15 cellular contexts compared by ENCODE assay signal in genomic region chr15:62977952-62978811, GRCh38.
DNase-seq lines count a peak whose midpoint lies in the region; ATAC-seq, FAIRE-seq and TF ChIP-seq lines count a peak whose summit lies in the region.
"Had no signal": no experiment of that assay in that cellular context is flagged by ENCODE, and none has a peak within 500 bp of the region (broad histone marks: within the 10 kb centered on the region; RNA-seq: fewer than 3 reads in every experiment).

No MANE protein-coding gene starts in this region.

- no peak overlapping the region for H3K56ac ChIP-seq in H1 (replicated peaks; ENCODE audit: insufficient read length, low read depth, low read length)

- no peaks in the 10 kb centered on the region for H3K27me3 Mint-ChIP-seq in mesothelial cell of epicardium (ENCODE audit: low read depth)
- H3K27me3 Mint-ChIP-seq in stimulated activated memory B cell treated with anti-CD40 and anti-IgM and Interleukin-4, amounts not matched to agents 10 μg/mL and 1 μg/mL and 100 μg/mL, for 72 hours = no peaks in the 10 kb centered on the region

- H4K91ac ChIP-seq in H1 (replicated peaks; ENCODE audit: insufficient read length, low read length) = no peak overlapping the region

- no peak overlapping the region for H3K4me2 ChIP-seq in H1 (ENCODE audit: insufficient read depth in 1 of 2, low read depth in 2 of 2, low read length in 2 of 2)
- H3K4me2 ChIP-seq: BLaER1 treated with 17β-estradiol and CSF1 and Interleukin-3, amounts not matched to agents 10 nM and 100 nM had no signal

- TF ChIP-seq CTCF in H1 (IDR thresholded peaks at IDR 0.05; ENCODE audit: control extremely low read depth in 1 of 3, insufficient read depth in 1 of 3, low read depth in 1 of 3, low read length in 3 of 3) (no peak), mesothelial cell of epicardium (IDR thresholded peaks at IDR 0.05; ENCODE audit: unreplicated experiment) (no peak)

- H3K79me2 ChIP-seq in H1 (ENCODE audit: control insufficient read depth in 1 of 2, insufficient read depth in 2 of 2, low read length in 2 of 2) = no peaks in the 10 kb centered on the region

- H2AFZ ChIP-seq in H1 (ENCODE audit: low read length) = 0 out of 2 replicates have a peak overlapping the region, but pooled peaks have one; percentile 52

- H4K5ac ChIP-seq in H1 (ENCODE audit: insufficient read length, low read depth, low read length) = no peak overlapping the region

- no peak overlapping the region for H3K9ac ChIP-seq in H1 (replicated peaks in 1 of 4; ENCODE audit: extremely low read depth in 1 of 4, low read depth in 3 of 4, low read length in 3 of 4)
- H3K9ac ChIP-seq: BLaER1 treated with 17β-estradiol and CSF1 and Interleukin-3, amounts not matched to agents 10 nM and 100 nM had no signal

- no peaks in the 10 kb centered on the region for H4K20me1 ChIP-seq in H1 (replicated peaks in 1 of 2; ENCODE audit: control insufficient read depth in 1 of 2, insufficient read depth in 2 of 2, low read length in 2 of 2)
- H4K20me1 ChIP-seq: BLaER1 treated with 17β-estradiol and CSF1 and Interleukin-3, amounts not matched to agents 10 nM and 100 nM had no signal

- 84% methylated on average over 8 of the region's 8 CpGs; no CpG with 5 or more reads in 1 of the 2 experiments for WGBS in H1 (ENCODE audit: extremely low coverage in 1 of 2, insufficient coverage in 1 of 2, insufficient read length in 1 of 2, insufficient replicate concordance in 2 of 2, low coverage in 1 of 2, low lambda C conversion rate in 2 of 2, missing lambda C conversion rate in 1 of 2), 2 experiments

- no peak overlapping the region for H3K18ac ChIP-seq in H1 (ENCODE audit: extremely low read depth, low read length)

- no peak overlapping the region for H2BK120ac ChIP-seq in H1 (replicated peaks; ENCODE audit: low read depth, low read length)

- no peak overlapping the region for H2AK5ac ChIP-seq in H1 (ENCODE audit: low read depth, low read length)

- H3K4ac ChIP-seq in H1 (replicated peaks; ENCODE audit: insufficient read length, low read depth, low read length) = no peak overlapping the region

- no peak overlapping the region for H3K4me3 Mint-ChIP-seq in mesothelial cell of epicardium
- H3K4me3 Mint-ChIP-seq in stimulated activated memory B cell treated with anti-CD40 and anti-IgM and Interleukin-4, amounts not matched to agents 10 μg/mL and 1 μg/mL and 100 μg/mL, for 72 hours = no peak overlapping the region
- H3K4me3 Mint-ChIP-seq: activated naive CD8-positive, alpha-beta T cell had no signal

- no peaks in the 10 kb centered on the region for H3K9me3 Mint-ChIP-seq in mesothelial cell of epicardium
- H3K9me3 Mint-ChIP-seq in stimulated activated memory B cell treated with anti-CD40 and anti-IgM and Interleukin-4, amounts not matched to agents 10 μg/mL and 1 μg/mL and 100 μg/mL, for 72 hours = no peaks in the 10 kb centered on the region

- no peak overlapping the region for H3K23ac ChIP-seq in H1 (ENCODE audit: insufficient read length)

- POLR2A ChIA-PET in H1 (lab: Charles Lee; ENCODE audit: partially characterized antibody) = interaction anchor here (0.9 to 1.0 kb wide), 2 partner anchors 32 to 64 kb away, joined by 3 to 5 read pairs; partner anchors contain the start of gene TPM1

- no peaks in the 10 kb centered on the region for H3K4me1 ChIP-seq in H1 (replicated peaks in 1 of 4; ENCODE audit: control insufficient read depth in 3 of 4, insufficient read depth in 4 of 4, low read length in 3 of 4)
- H3K4me1 ChIP-seq: BLaER1 treated with 17β-estradiol and CSF1 and Interleukin-3, amounts not matched to agents 10 nM and 100 nM had no signal

- no peaks in the 10 kb centered on the region for H3K9me3 ChIP-seq in H1 (ENCODE audit: insufficient read depth in 2 of 2, low read depth in 1 of 2, low read length in 1 of 2)
- H3K9me3 ChIP-seq: BLaER1 treated with 17β-estradiol and CSF1 and Interleukin-3, amounts not matched to agents 10 nM and 100 nM had no signal

- H3K36me3 ChIP-seq in H1 (ENCODE audit: control insufficient read depth in 2 of 4, insufficient read depth in 4 of 4, low read length in 3 of 4) (no peaks in the 10 kb centered on the region), H7 (replicated peaks; ENCODE audit: control insufficient read depth, insufficient read depth, low read length) (no peaks in the 10 kb centered on the region)
- H3K36me3 ChIP-seq: BLaER1 treated with 17β-estradiol and CSF1 and Interleukin-3, amounts not matched to agents 10 nM and 100 nM had no signal

- no peak overlapping the region for H3K14ac ChIP-seq in H1 (ENCODE audit: insufficient read length)

- no peak overlapping the region for H2BK12ac ChIP-seq in H1 (ENCODE audit: low read depth, low read length)

- no peak overlapping the region for H4K8ac ChIP-seq in H1 (ENCODE audit: extremely low read depth, insufficient read depth, low read length)

- FAIRE-seq in H1 (lab: Jason Lieb, UNC) = no peak

- H3K4me3 ChIP-seq in H1 (ENCODE audit: extremely low read depth in 1 of 4, insufficient read depth in 2 of 4, low read depth in 3 of 4, low read length in 4 of 4) (no peak overlapping the region), H7 (ENCODE audit: insufficient read depth, low read depth, low read length) (no peak overlapping the region)
- H3K4me3 ChIP-seq: BLaER1 treated with 17β-estradiol and CSF1 and Interleukin-3, amounts not matched to agents 10 nM and 100 nM had no signal

- DNase-seq in AG20443 (ENCODE audit: low spot score) (peak; percentile 88), H1 (ENCODE audit: low read depth in 1 of 2, low spot score in 2 of 2) (no peak), mesothelial cell of epicardium (ENCODE audit: low spot score in 2 of 2, unreplicated experiment in 2 of 2) (no peak), NCI-H146 treated with DMSO at 0.1 percent for 48 hours (lab: John Stamatoyannopoulos, UW; ENCODE audit: unreplicated experiment) (no peak), H7 (no peak)
- DNase-seq: activated CD8-positive, alpha-beta memory T cell treated with anti-CD3 and anti-CD28 coated beads for 24 hours; effector CD4-positive, alpha-beta T cell; NCI-H2171 treated with DMSO at 0.1 percent for 48 hours; OCI-M1 had no signal

- H3K23me2 ChIP-seq in H1 (ENCODE audit: low read depth, low read length) = no peaks in the 10 kb centered on the region

- H3K27me3 ChIP-seq in H1 (replicated peaks in 1 of 4; ENCODE audit: control insufficient read depth in 3 of 4, extremely low read depth in 1 of 4, insufficient read depth in 3 of 4, low read length in 3 of 4) (no peaks in the 10 kb centered on the region), H7 (ENCODE audit: control insufficient read depth, insufficient read depth, low read length) (no peaks in the 10 kb centered on the region)
- H3K27me3 ChIP-seq: BLaER1 treated with 17β-estradiol and CSF1 and Interleukin-3, amounts not matched to agents 10 nM and 100 nM had no signal

- H3K27ac Mint-ChIP-seq in mesothelial cell of epicardium = peak overlapping the region; percentile 52
- no peak overlapping the region for H3K27ac Mint-ChIP-seq in stimulated activated memory B cell treated with anti-CD40 and anti-IgM and Interleukin-4, amounts not matched to agents 10 μg/mL and 1 μg/mL and 100 μg/mL, for 72 hours
- H3K27ac Mint-ChIP-seq: activated naive CD8-positive, alpha-beta T cell had no signal

- TF ChIP-seq RAD21 in H1 (IDR thresholded peaks at IDR 0.05 in 1 of 2, conservative IDR thresholded peaks at IDR 0.05 in 1 of 2; ENCODE audit: low read depth in 2 of 2, low read length in 2 of 2) = no peak

- no peaks in the 10 kb centered on the region for H3K79me1 ChIP-seq in H1 (ENCODE audit: low read depth, low read length)

- no peak for ATAC-seq in stimulated activated memory B cell treated with anti-CD40 and anti-IgM and Interleukin-4, amounts not matched to agents 10 μg/mL and 1 μg/mL and 100 μg/mL, for 72 hours
- ATAC-seq in GM21447 (IDR thresholded peaks at IDR 0.05; ENCODE audit: unreplicated experiment) = no peak
- ATAC-seq: HCT116 had no signal

- no peak overlapping the region for H2BK5ac ChIP-seq in H1 (ENCODE audit: low read depth, low read length)

- H3K27ac ChIP-seq in H1 (ENCODE audit: low read depth, low read length) = no peak overlapping the region
- H3K27ac ChIP-seq: BLaER1 treated with 17β-estradiol and CSF1 and Interleukin-3, amounts not matched to agents 10 nM and 100 nM had no signal

- H2BK15ac ChIP-seq in H1 (ENCODE audit: low read length) = no peak overlapping the region

- TF ChIP-seq POLR2A in H1 (IDR thresholded peaks at IDR 0.05; ENCODE audit: control extremely low read depth in 1 of 2, low read depth in 2 of 2, low read length in 2 of 2) = no peak

- H2BK20ac ChIP-seq in H1 (ENCODE audit: low read length) = no peak overlapping the region

- no peak for TF ChIP-seq EP300 in H1 (IDR thresholded peaks at IDR 0.05; ENCODE audit: borderline replicate concordance in 1 of 2, low read depth in 2 of 2, low read length in 2 of 2)

- no peaks in the 10 kb centered on the region for H3K36me3 Mint-ChIP-seq in mesothelial cell of epicardium
- H3K36me3 Mint-ChIP-seq in stimulated activated memory B cell treated with anti-CD40 and anti-IgM and Interleukin-4, amounts not matched to agents 10 μg/mL and 1 μg/mL and 100 μg/mL, for 72 hours = no peaks in the 10 kb centered on the region
- H3K36me3 Mint-ChIP-seq: activated naive CD8-positive, alpha-beta T cell had no signal

- CTCF ChIA-PET in H1 (lab: Charles Lee; ENCODE audit: partially characterized antibody) = interaction anchor here (0.6 to 4.0 kb wide), 6 partner anchors 10 to 103 kb away, joined by 3 to 21 read pairs (median 3); no protein-coding TSS in a partner anchor

- H3K4me1 Mint-ChIP-seq in mesothelial cell of epicardium = peaks cover 40% of the 10 kb centered on the region
- no peaks in the 10 kb centered on the region for H3K4me1 Mint-ChIP-seq in stimulated activated memory B cell treated with anti-CD40 and anti-IgM and Interleukin-4, amounts not matched to agents 10 μg/mL and 1 μg/mL and 100 μg/mL, for 72 hours

TF ChIP-seq in PFSK-1, 5 proteins besides CTCF, POLR2A, EP300 and RAD21 (continues in another document):
- no peak for TF ChIP-seq FOXP2 (optimal IDR thresholded peaks at IDR 0.05; ENCODE audit: borderline replicate concordance, extremely low read depth, extremely low read length, insufficient read depth)

TF ChIP-seq in H1, 55 proteins besides CTCF, POLR2A, EP300 and RAD21 (continues in another document):
- TF ChIP-seq RBBP5 (IDR thresholded peaks at IDR 0.05; ENCODE audit: borderline replicate concordance, low read depth, low read length) = no peak
- TF ChIP-seq PHF8 (conservative IDR thresholded peaks at IDR 0.05; ENCODE audit: low read depth, low read length) = no peak
- TF ChIP-seq, protein P1, sequence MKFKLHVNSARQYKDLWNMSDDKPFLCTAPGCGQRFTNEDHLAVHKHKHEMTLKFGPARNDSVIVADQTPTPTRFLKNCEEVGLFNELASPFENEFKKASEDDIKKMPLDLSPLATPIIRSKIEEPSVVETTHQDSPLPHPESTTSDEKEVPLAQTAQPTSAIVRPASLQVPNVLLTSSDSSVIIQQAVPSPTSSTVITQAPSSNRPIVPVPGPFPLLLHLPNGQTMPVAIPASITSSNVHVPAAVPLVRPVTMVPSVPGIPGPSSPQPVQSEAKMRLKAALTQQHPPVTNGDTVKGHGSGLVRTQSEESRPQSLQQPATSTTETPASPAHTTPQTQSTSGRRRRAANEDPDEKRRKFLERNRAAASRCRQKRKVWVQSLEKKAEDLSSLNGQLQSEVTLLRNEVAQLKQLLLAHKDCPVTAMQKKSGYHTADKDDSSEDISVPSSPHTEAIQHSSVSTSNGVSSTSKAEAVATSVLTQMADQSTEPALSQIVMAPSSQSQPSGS (IDR thresholded peaks at IDR 0.05; ENCODE audit: low read length) = no peak
